ENCODE assay signal across 8 cellular contexts in genomic region chr7:76317782-76318487, GRCh38. TPM values are rescaled to one million over a fixed set of nuclear protein-coding genes. Genes with fewer than 3 reads are reported as not detected.
A peak's percentile ranks its signal among the peaks of the same experiment; 100 is the strongest.
DNase-seq lines count a peak whose midpoint lies in the region; ATAC-seq and TF ChIP-seq lines count a peak whose summit lies in the region.

No MANE protein-coding gene starts in this region.

- peaks cover 26% of the 10 kb centered on the region for H3K4me1 Mint-ChIP-seq in activated naive CD4-positive, alpha-beta T cell treated with anti-CD3 and anti-CD28 coated beads, Interleukin-2, amount 50 U/mL, for 24 hours
- peaks cover 24% of the 10 kb centered on the region for H3K4me1 Mint-ChIP-seq in osteocyte (ENCODE audit: unreplicated experiment)

- peak overlapping the region; percentile 95 for H3K4me3 Mint-ChIP-seq in activated naive CD4-positive, alpha-beta T cell treated with anti-CD3 and anti-CD28 coated beads, Interleukin-2, amount 50 U/mL, for 24 hours
- peak overlapping the region; percentile 90 for H3K4me3 Mint-ChIP-seq in osteocyte (ENCODE audit: unreplicated experiment)

- under 1% methylated on average over 50 of the region's 50 CpGs for WGBS in thymus

- DNase-seq in GM06990 (ENCODE audit: extremely low read depth, insufficient read length) = peak; percentile 98
- DNase-seq in NCI-H1048 (lab: John Stamatoyannopoulos, UW) = peak; percentile 87
- DNase-seq in SK-N-MC (ENCODE audit: low read depth, low spot score) = peak; percentile 57
- DNase-seq in glomerular visceral epithelial cell (ENCODE audit: extremely low spot score) = peak; percentile 97
- peak; percentile 98 for DNase-seq in osteocyte (ENCODE audit: extremely low spot score, unreplicated experiment)

- no peak overlapping the region for H3K27ac ChIP-seq in SK-N-MC
- H3K27ac ChIP-seq in thymus (ENCODE audit: low read depth) = peak overlapping the region; percentile 95

- H3K4me1 ChIP-seq in thymus (ENCODE audit: control insufficient read depth, insufficient read depth, low read length) = peaks cover 16% of the 10 kb centered on the region

- H3K36me3 Mint-ChIP-seq in activated naive CD4-positive, alpha-beta T cell treated with anti-CD3 and anti-CD28 coated beads, Interleukin-2, amount 50 U/mL, for 24 hours = no peaks in the 10 kb centered on the region
- H3K36me3 Mint-ChIP-seq in osteocyte (ENCODE audit: unreplicated experiment) = no peaks in the 10 kb centered on the region

- H3K9ac ChIP-seq in SK-N-MC (ENCODE audit: insufficient read length) = peak overlapping the region; percentile 73

- peak overlapping the region; percentile 96 for H3K27ac Mint-ChIP-seq in activated naive CD4-positive, alpha-beta T cell treated with anti-CD3 and anti-CD28 coated beads, Interleukin-2, amount 50 U/mL, for 24 hours
- peak overlapping the region; percentile 98 for H3K27ac Mint-ChIP-seq in osteocyte (ENCODE audit: unreplicated experiment)

- H3K36me3 ChIP-seq in GM06990 (ENCODE audit: control insufficient read depth, insufficient read depth, low read length) = 0 out of 2 replicates have a peak, but pooled peaks cover 1% of the 10 kb centered on the region
- no peaks in the 10 kb centered on the region for H3K36me3 ChIP-seq in SK-N-MC (ENCODE audit: insufficient read depth, low read length)
- no peaks in the 10 kb centered on the region for H3K36me3 ChIP-seq in thymus (ENCODE audit: control insufficient read depth, insufficient read depth)

- H3K9me3 Mint-ChIP-seq in activated naive CD4-positive, alpha-beta T cell treated with anti-CD3 and anti-CD28 coated beads, Interleukin-2, amount 50 U/mL, for 24 hours = no peaks in the 10 kb centered on the region
- H3K9me3 Mint-ChIP-seq in osteocyte (ENCODE audit: unreplicated experiment) = no peaks in the 10 kb centered on the region

- H3K9me3 ChIP-seq in SK-N-MC (ENCODE audit: low read depth, low read length) = no peaks in the 10 kb centered on the region
- no peaks in the 10 kb centered on the region for H3K9me3 ChIP-seq in thymus (ENCODE audit: control insufficient read depth)

- H3K4me3 ChIP-seq in GM06990 (replicated peaks; ENCODE audit: low read depth, low read length) (peak overlapping the region; percentile 72), SK-N-MC (peak overlapping the region; percentile 90), thymus (ENCODE audit: low read length) (peak overlapping the region; percentile 84)

- H3K27me3 ChIP-seq in GM06990 (replicated peaks; ENCODE audit: control insufficient read depth, insufficient read depth, low read length) (no peaks in the 10 kb centered on the region), thymus (ENCODE audit: control insufficient read depth, insufficient read depth) (no peaks in the 10 kb centered on the region)

- peak; percentile 90 for ATAC-seq in HG02571 (IDR thresholded peaks at IDR 0.05; ENCODE audit: unreplicated experiment)

- no peak for TF ChIP-seq CTCF in GM06990 (IDR thresholded peaks at IDR 0.05; ENCODE audit: insufficient read depth, low read length, poor library complexity, severe bottlenecking)
- TF ChIP-seq CTCF in osteocyte (IDR thresholded peaks at IDR 0.05) = no peak

- no peaks in the 10 kb centered on the region for H3K27me3 Mint-ChIP-seq in activated naive CD4-positive, alpha-beta T cell treated with anti-CD3 and anti-CD28 coated beads, Interleukin-2, amount 50 U/mL, for 24 hours
- H3K27me3 Mint-ChIP-seq in osteocyte (ENCODE audit: unreplicated experiment) = no peaks in the 10 kb centered on the region

RNA-seq across cellular contexts. Expression of gene HSPB1, which starts 15.5 kb away (rescaled TPM):
- 251 and 252 TPM in 2 replicates for total RNA-seq in osteocyte
- 1,040 TPM for polyA plus RNA-seq in thymus

RNA-seq across cellular contexts. Expression of gene YWHAG, which starts 40.9 kb away (rescaled TPM):
- total RNA-seq in osteocyte = 151 and 154 TPM in 2 replicates
- 47.1 TPM for polyA plus RNA-seq in thymus
